In genomic region chr13:77330009-77330471, GRCh38 we compare ENCODE assay signal across 8 cellular contexts. TPM values are rescaled to one million over a fixed set of nuclear protein-coding genes. Genes with fewer than 3 reads are reported as not detected.
DNase-seq lines count a peak whose midpoint lies in the region; ATAC-seq, FAIRE-seq and TF ChIP-seq lines count a peak whose summit lies in the region.

No MANE protein-coding gene starts in this region.

- no peaks in the 10 kb centered on the region for H3K9me1 ChIP-seq in endothelial cell of umbilical vein (replicated peaks; ENCODE audit: control insufficient read depth, extremely low read depth, insufficient read depth, low read length)

- CTCF ChIA-PET in endothelial cell of umbilical vein (lab: Charles Lee): interaction anchor here (0.8 to 3.7 kb wide), 5 partner anchors 12 to 148 kb away, joined by 3 to 27 read pairs (median 3); no protein-coding TSS in a partner anchor

- H3K4me3 ChIP-seq in endothelial cell of umbilical vein (replicated peaks in 1 of 3; ENCODE audit: insufficient read depth in 1 of 3, low read depth in 1 of 3, low read length in 3 of 3) (peak overlapping the region; percentile 67 to 90 (median 69)), osteoblast (ENCODE audit: insufficient read depth, low read length) (peak overlapping the region; percentile 89)

- intact Hi-C loops in endothelial cell of umbilical vein (cut with micrococcal nuclease): loop anchor here (1.0 kb wide), 1 partner anchor 303 kb away; the partner anchor contains the start of gene FBXL3

- no TSS peak for BruUV-seq in endothelial cell of umbilical vein (replicated peaks; lab: Mats Ljungman, UMichigan)

- H3K36me3 ChIP-seq in endothelial cell of umbilical vein (ENCODE audit: control insufficient read depth in 2 of 2, extremely low read depth in 1 of 2, insufficient read depth in 2 of 2, low read length in 2 of 2) (no peaks in the 10 kb centered on the region), osteoblast (ENCODE audit: insufficient read depth, low read length) (no peaks in the 10 kb centered on the region)

- peak overlapping the region; percentile 81 for H3K9ac ChIP-seq in endothelial cell of umbilical vein (replicated peaks; ENCODE audit: extremely low read depth, insufficient read depth, low read length)

- no peak for ATAC-seq in GM18861 (IDR thresholded peaks at IDR 0.05; ENCODE audit: unreplicated experiment)

- H4K20me1 ChIP-seq in endothelial cell of umbilical vein (replicated peaks; ENCODE audit: control insufficient read depth, extremely low read depth, insufficient read depth, low read length) (no peaks in the 10 kb centered on the region), osteoblast (ENCODE audit: insufficient read depth, low read length) (peaks cover 12% of the 10 kb centered on the region)

- peaks cover 2 to 5% of the 10 kb centered on the region in 2 experiments for H3K27me3 ChIP-seq in endothelial cell of umbilical vein (ENCODE audit: control insufficient read depth in 2 of 2, insufficient read depth in 2 of 2, low read length in 2 of 2)
- no peaks in the 10 kb centered on the region for H3K27me3 ChIP-seq in osteoblast (ENCODE audit: insufficient read depth, low read length)

- no peak for TF ChIP-seq POLR2A in endothelial cell of umbilical vein (IDR thresholded peaks at IDR 0.05; ENCODE audit: low read depth, low read length)

- H3K27ac ChIP-seq in endothelial cell of umbilical vein (ENCODE audit: insufficient read depth, low read depth, low read length) (peak overlapping the region; percentile 75), osteoblast (ENCODE audit: low read depth, low read length) (peak overlapping the region; percentile 14)

- DNase-seq in NOMO-1 treated with DMSO at 0.1 percent for 48 hours (lab: John Stamatoyannopoulos, UW; ENCODE audit: unreplicated experiment) (peak; percentile 81), NOMO-1 treated with dmso at 0.1 percent for 144 hours (lab: John Stamatoyannopoulos, UW; ENCODE audit: unreplicated experiment) (no peak), SIG-M5 (lab: John Stamatoyannopoulos, UW) (peak; percentile 64), endothelial cell of umbilical vein (ENCODE audit: low read depth, low spot score) (peak; percentile 75), osteoblast (ENCODE audit: insufficient read length, low spot score, missing footprints) (no peak), DMS153 (lab: John Stamatoyannopoulos, UW) (no peak)
- DNase-seq in activated CD4-positive, alpha-beta T cell treated with anti-CD3 and anti-CD28 coated beads, Interleukin-2, amount 50 U/mL, for 48 hours: no peak

- peaks cover 25% of the 10 kb centered on the region for H3K4me1 ChIP-seq in endothelial cell of umbilical vein (ENCODE audit: control insufficient read depth, extremely low read depth, insufficient read depth, low read length)
- H3K4me1 ChIP-seq in osteoblast (ENCODE audit: insufficient read depth, low read length): peaks cover 19% of the 10 kb centered on the region

- peak overlapping the region; percentile 95 for H2AFZ ChIP-seq in endothelial cell of umbilical vein (ENCODE audit: low read depth, low read length)
- peak overlapping the region; percentile 98 for H2AFZ ChIP-seq in osteoblast (ENCODE audit: low read length)

- POLR2A ChIA-PET in endothelial cell of umbilical vein (lab: Charles Lee): interaction anchor here (0.6 to 1.0 kb wide), 2 partner anchors 87 to 148 kb away, joined by 3 read pairs; no protein-coding TSS in a partner anchor

- H3K9me3 ChIP-seq in endothelial cell of umbilical vein (replicated peaks; ENCODE audit: control insufficient read depth, insufficient read depth, low read length) (no peaks in the 10 kb centered on the region), osteoblast (ENCODE audit: low read depth, low read length) (no peaks in the 10 kb centered on the region)

- H3K4me2 ChIP-seq in endothelial cell of umbilical vein (ENCODE audit: insufficient read depth, low read length) (peak overlapping the region; percentile 98), osteoblast (ENCODE audit: insufficient read depth, low read length) (peak overlapping the region; percentile 84)

- TF ChIP-seq CTCF in endothelial cell of umbilical vein (IDR thresholded peaks at IDR 0.05; ENCODE audit: extremely low read depth in 1 of 2, insufficient read depth in 1 of 2, low read depth in 1 of 2, low read length in 2 of 2) (no peak), osteoblast (IDR thresholded peaks at IDR 0.05; ENCODE audit: extremely low read depth, low read depth, low read length) (no peak)

- dilution Hi-C loops in endothelial cell of umbilical vein (cut with MboI; ENCODE audit: extremely low pct_ligation_motif_present, low sequenced_read_pairs): no loop called here

- H3K79me2 ChIP-seq in endothelial cell of umbilical vein (ENCODE audit: control insufficient read depth, insufficient read depth, low read length): peaks cover 15% of the 10 kb centered on the region
- H3K79me2 ChIP-seq in osteoblast (ENCODE audit: insufficient read depth, low read length): peaks cover 15% of the 10 kb centered on the region

- FAIRE-seq in endothelial cell of umbilical vein (lab: Jason Lieb, UNC): peak; percentile 48

TF ChIP-seq in endothelial cell of umbilical vein, 7 proteins besides CTCF, POLR2A, EP300 and RAD21:
- TF ChIP-seq POLR2AphosphoS5 (IDR thresholded peaks at IDR 0.05; ENCODE audit: insufficient read depth, low read depth, low read length) (no peak), EZH2 (IDR thresholded peaks at IDR 0.05; ENCODE audit: borderline replicate concordance, low read depth, low read length, severe bottlenecking) (no peak), JUN (IDR thresholded peaks at IDR 0.05; ENCODE audit: borderline replicate concordance, insufficient read depth, insufficient read length, low read depth) (no peak), FOS (IDR thresholded peaks at IDR 0.05; ENCODE audit: borderline replicate concordance, insufficient read depth, low read length) (no peak), MAX (IDR thresholded peaks at IDR 0.05; ENCODE audit: insufficient read depth, insufficient read length) (no peak), MYC (IDR thresholded peaks at IDR 0.05; ENCODE audit: low read depth, low read length) (no peak), GATA2 (IDR thresholded peaks at IDR 0.05; ENCODE audit: insufficient read depth, insufficient read length, low read depth, low read length) (no peak)
TF ChIP-seq in endothelial cell of umbilical vein: peak in this region for 0.

RNA-seq across cellular contexts. Expression of gene MYCBP2, which starts 3.1 kb away (rescaled TPM):
- total RNA-seq in endothelial cell of umbilical vein (85.8 and 89.8 TPM in 2 replicates), osteoblast (140 and 155 TPM in 2 replicates)
- 26.0 and 30.5 TPM in 2 replicates for polyA plus RNA-seq in endothelial cell of umbilical vein
- polyA plus RNA-seq in endothelial cell of umbilical vein (2011; cell fraction: cytosol; rRNA removed): 37.5 and 38.7 TPM in 2 replicates
- polyA plus RNA-seq in endothelial cell of umbilical vein (2011; cell fraction: nucleus; rRNA removed): 87.7 and 93.7 TPM in 2 replicates
- 49.8 and 57.9 TPM in 2 replicates for polyA plus RNA-seq in endothelial cell of umbilical vein (2012)
- polyA minus RNA-seq in endothelial cell of umbilical vein: 141 and 157 TPM in 2 replicates
- polyA minus RNA-seq in endothelial cell of umbilical vein (2011; cell fraction: cytosol; rRNA and poly(A)+ RNA removed): 45.7 TPM
- 238 and 307 TPM in 2 replicates for polyA minus RNA-seq in endothelial cell of umbilical vein (2011; cell fraction: nucleus; rRNA and poly(A)+ RNA removed)

Comparison
In these comparisons a context has a peak if more than half of its experiments do, and no peak if none do; other contexts are left out.
1. DNase-seq: peak in NOMO-1 treated with DMSO at 0.1 percent for 48 hours (single experiment), SIG-M5 (single experiment) and endothelial cell of umbilical vein (single experiment); none in NOMO-1 treated with dmso at 0.1 percent for 144 hours (single experiment), osteoblast (single experiment), activated CD4-positive, alpha-beta T cell treated with anti-CD3 and anti-CD28 coated beads, Interleukin-2, amount 50 U/mL, for 48 hours (0 of 2) and DMS153 (single experiment).